6 cellular contexts compared by ENCODE assay signal in the genomic region with DNA sequence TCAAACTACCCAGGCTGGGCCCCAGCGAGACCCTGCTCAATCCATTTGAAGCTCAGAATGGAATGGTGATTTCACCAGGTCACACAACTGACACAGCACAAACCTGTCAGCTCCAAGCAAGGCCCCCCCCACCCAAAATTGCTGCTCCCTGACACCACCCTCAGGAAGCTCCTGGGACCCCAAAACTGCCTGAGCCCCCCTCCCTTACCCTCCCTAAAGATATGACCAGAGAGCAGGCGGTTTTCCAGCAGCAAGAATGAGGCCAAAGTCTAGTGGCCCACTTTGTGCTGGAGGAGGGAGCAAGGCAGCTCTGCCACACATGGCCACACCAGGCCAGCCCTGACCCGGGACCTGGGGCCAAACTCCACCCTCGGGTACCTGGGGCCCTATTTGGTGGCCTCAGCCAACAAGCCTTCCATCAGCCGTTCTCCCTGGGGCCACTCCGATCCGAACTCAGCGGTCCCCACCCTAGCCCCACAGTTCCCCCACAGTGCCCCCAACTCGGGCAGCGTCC. TPM values are rescaled to one million over a fixed set of nuclear protein-coding genes. Genes with fewer than 3 reads are reported as not detected.
DNase-seq lines count a peak whose midpoint lies in the region; ATAC-seq and TF ChIP-seq lines count a peak whose summit lies in the region.

No MANE protein-coding gene starts in this region.

- H3K4me1 ChIP-seq in CD4-positive, CD25-positive, alpha-beta regulatory T cell (ENCODE audit: control insufficient read depth, insufficient read depth, low read length, poor library complexity, severe bottlenecking): peaks cover 19% of the 10 kb centered on the region
- H3K4me1 ChIP-seq in adrenal gland (replicated peaks in 1 of 2): peaks cover 0 to 22% of the 10 kb centered on the region in 2 donors
- peaks cover 48 to 52% of the 10 kb centered on the region in 2 donors for H3K4me1 ChIP-seq in mucosa of rectum (ENCODE audit: control insufficient read depth in 2 of 2, insufficient read depth in 2 of 2, low read length in 2 of 2)

- no peak overlapping the region for H3K27ac Mint-ChIP-seq in CD4-positive, CD25-positive, alpha-beta regulatory T cell

- H3K9me3 Mint-ChIP-seq in CD4-positive, CD25-positive, alpha-beta regulatory T cell: no peaks in the 10 kb centered on the region

- no peaks in the 10 kb centered on the region for H3K9me3 ChIP-seq in CD4-positive, CD25-positive, alpha-beta regulatory T cell (ENCODE audit: control insufficient read depth in 2 of 2, low read length in 2 of 2)
- no peaks in the 10 kb centered on the region for H3K9me3 ChIP-seq in adrenal gland (replicated peaks in 1 of 3)
- H3K9me3 ChIP-seq in mucosa of rectum (ENCODE audit: control insufficient read depth in 2 of 2, low read length in 2 of 2): no peaks in the 10 kb centered on the region

- DNase-seq in CD4-positive, CD25-positive, alpha-beta regulatory T cell: no peak
- DNase-seq in adrenal gland (peak in 1 of 7 donors; percentile 35), CD1c-positive myeloid dendritic cell (ENCODE audit: extremely low spot score) (no peak)

- TF ChIP-seq CTCF in adrenal gland (IDR thresholded peaks at IDR 0.05): no peak

- H3K27ac ChIP-seq in CD4-positive, CD25-positive, alpha-beta regulatory T cell (ENCODE audit: insufficient read depth, low read length, poor library complexity, severe bottlenecking): no peak overlapping the region
- peak overlapping the region; percentile 18 to 86 (median 70) for H3K27ac ChIP-seq in adrenal gland
- peak overlapping the region; percentile 88 to 90 for H3K27ac ChIP-seq in mucosa of rectum (ENCODE audit: low read depth in 2 of 2, low read length in 2 of 2)

- H3K4me1 Mint-ChIP-seq in CD4-positive, CD25-positive, alpha-beta regulatory T cell: peaks cover 0 to 12% (median 1%) of the 10 kb centered on the region in 4 donors

- no peaks in the 10 kb centered on the region for H3K36me3 Mint-ChIP-seq in CD4-positive, CD25-positive, alpha-beta regulatory T cell

- intact Hi-C loops in adrenal gland (cut with DNase I): no loop called here

- no peak overlapping the region for H3K4me3 ChIP-seq in CD4-positive, CD25-positive, alpha-beta regulatory T cell (ENCODE audit: low read depth, low read length)
- peak overlapping the region in 3 of 4 donors; percentile 45 to 99 (median 76) for H3K4me3 ChIP-seq in adrenal gland
- H3K4me3 ChIP-seq in mucosa of rectum (ENCODE audit: low read length in 2 of 2): peak overlapping the region; percentile 81 to 86

- WGBS in adrenal gland, 4 donors: 31 to 49% (median 31%) methylated on average over 5 to 10 of the region's 10 CpGs; no CpG with 5 or more reads in 1 of the 4 donors

- H3K27me3 Mint-ChIP-seq in CD4-positive, CD25-positive, alpha-beta regulatory T cell: peaks cover 42% of the 10 kb centered on the region

- TF ChIP-seq POLR2A in adrenal gland (IDR thresholded peaks at IDR 0.05): no peak

- peak overlapping the region; percentile 32 to 52 (median 44) for H3K4me3 Mint-ChIP-seq in CD4-positive, CD25-positive, alpha-beta regulatory T cell

- H3K9ac ChIP-seq in mucosa of rectum (ENCODE audit: low read depth in 1 of 2, low read length in 2 of 2): peak overlapping the region; percentile 70 to 92

- H3K36me3 ChIP-seq in CD4-positive, CD25-positive, alpha-beta regulatory T cell (ENCODE audit: control insufficient read depth, insufficient read depth, low read length): no peaks in the 10 kb centered on the region
- peaks cover 0 to 6% of the 10 kb centered on the region in 2 donors for H3K36me3 ChIP-seq in adrenal gland (replicated peaks in 1 of 2)
- H3K36me3 ChIP-seq in mucosa of rectum (ENCODE audit: control insufficient read depth in 2 of 2, insufficient read depth in 2 of 2, low read length in 2 of 2): peaks cover 8 to 9% of the 10 kb centered on the region in 2 donors

- ATAC-seq in CD4-positive, CD25-positive, alpha-beta regulatory T cell (ENCODE audit: low read depth in 2 of 2): no peak
- no peak for ATAC-seq in HG03442 (IDR thresholded peaks at IDR 0.05; ENCODE audit: unreplicated experiment)
- ATAC-seq in GM18909 (IDR thresholded peaks at IDR 0.05; ENCODE audit: poor library complexity, unreplicated experiment): no peak

- H3K27me3 ChIP-seq in CD4-positive, CD25-positive, alpha-beta regulatory T cell (ENCODE audit: control insufficient read depth, insufficient read depth, low read length): no peaks in the 10 kb centered on the region
- no peaks in the 10 kb centered on the region for H3K27me3 ChIP-seq in adrenal gland
- no peaks in the 10 kb centered on the region for H3K27me3 ChIP-seq in mucosa of rectum (ENCODE audit: control insufficient read depth in 2 of 2, insufficient read depth in 2 of 2, low read length in 2 of 2)

RNA-seq across cellular contexts. Expression of gene NR2F6, which starts 2.3 kb away (rescaled TPM):
- total RNA-seq in CD4-positive, CD25-positive, alpha-beta regulatory T cell: 0.52 TPM
- polyA plus RNA-seq in CD4-positive, CD25-positive, alpha-beta regulatory T cell: 1 to 10 TPM in 2 of 4 donors, under 1 TPM in 2; 0.81 to 3.2 (median 1.5) TPM
- total RNA-seq in adrenal gland: 100 to 1,000 TPM in 1 of 8 donors, 10 to 100 TPM in 7; 36.2 to 140 (median 60.3) TPM
- polyA plus RNA-seq in adrenal gland: 10 to 100 TPM in 2 of 3 donors, 1 to 10 TPM in 1; 6.6 to 26.3 (median 22.6) TPM

RNA-seq across cellular contexts. Expression of gene OCEL1, which starts 17.4 kb away (rescaled TPM):
- total RNA-seq in CD4-positive, CD25-positive, alpha-beta regulatory T cell: 23.3 TPM
- polyA plus RNA-seq in CD4-positive, CD25-positive, alpha-beta regulatory T cell: 10 to 100 TPM; 34.0 to 51.0 (median 47.1) TPM
- 10 to 100 TPM in 7 of 8 donors, 1 to 10 TPM in 1; 6.1 to 49.1 (median 33.8) TPM for total RNA-seq in adrenal gland
- polyA plus RNA-seq in adrenal gland: 10 to 100 TPM; 10.3 to 48.2 (median 27.0) TPM

RNA-seq across cellular contexts. Expression of gene USHBP1, which starts 21.1 kb away (rescaled TPM):
- total RNA-seq in CD4-positive, CD25-positive, alpha-beta regulatory T cell: not detected
- polyA plus RNA-seq in CD4-positive, CD25-positive, alpha-beta regulatory T cell: not detected
- 10 to 100 TPM in 2 of 8 donors, 1 to 10 TPM in 6; 1.8 to 13.2 (median 5.3) TPM for total RNA-seq in adrenal gland
- 10 to 100 TPM in 2 of 3 donors, under 1 TPM in 1; 0.71 to 23.6 (median 10.4) TPM for polyA plus RNA-seq in adrenal gland

RNA-seq across cellular contexts. Expression of gene BABAM1, which starts 23.8 kb away (rescaled TPM):
- total RNA-seq in CD4-positive, CD25-positive, alpha-beta regulatory T cell: 82.3 TPM
- 100 to 1,000 TPM; 111 to 140 (median 124) TPM for polyA plus RNA-seq in CD4-positive, CD25-positive, alpha-beta regulatory T cell
- 100 to 1,000 TPM in 1 of 8 donors, 10 to 100 TPM in 7; 68.5 to 128 (median 79.4) TPM for total RNA-seq in adrenal gland
- polyA plus RNA-seq in adrenal gland: 100 to 1,000 TPM in 2 of 3 donors, 10 to 100 TPM in 1; 71.1 to 116 (median 101) TPM

RNA-seq across cellular contexts. Expression of gene USE1, which starts 28.2 kb away (rescaled TPM):
- 27.1 TPM for total RNA-seq in CD4-positive, CD25-positive, alpha-beta regulatory T cell
- polyA plus RNA-seq in CD4-positive, CD25-positive, alpha-beta regulatory T cell: 10 to 100 TPM; 43.9 to 53.7 (median 50.1) TPM
- 10 to 100 TPM; 30.7 to 55.6 (median 44.7) TPM for total RNA-seq in adrenal gland
- polyA plus RNA-seq in adrenal gland: 10 to 100 TPM; 23.7 to 87.8 (median 75.3) TPM

Comparison
In these comparisons a context has a peak if more than half of its experiments do, and no peak if none do; other contexts are left out.
1. RNA of gene NR2F6, which starts 2.3 kb away (total RNA-seq): 36.2 to 140 TPM in adrenal gland; 0.52 TPM in CD4-positive, CD25-positive, alpha-beta regulatory T cell (single experiment); every median in the first group is over 10 times any median in the second.